In the genomic region with DNA sequence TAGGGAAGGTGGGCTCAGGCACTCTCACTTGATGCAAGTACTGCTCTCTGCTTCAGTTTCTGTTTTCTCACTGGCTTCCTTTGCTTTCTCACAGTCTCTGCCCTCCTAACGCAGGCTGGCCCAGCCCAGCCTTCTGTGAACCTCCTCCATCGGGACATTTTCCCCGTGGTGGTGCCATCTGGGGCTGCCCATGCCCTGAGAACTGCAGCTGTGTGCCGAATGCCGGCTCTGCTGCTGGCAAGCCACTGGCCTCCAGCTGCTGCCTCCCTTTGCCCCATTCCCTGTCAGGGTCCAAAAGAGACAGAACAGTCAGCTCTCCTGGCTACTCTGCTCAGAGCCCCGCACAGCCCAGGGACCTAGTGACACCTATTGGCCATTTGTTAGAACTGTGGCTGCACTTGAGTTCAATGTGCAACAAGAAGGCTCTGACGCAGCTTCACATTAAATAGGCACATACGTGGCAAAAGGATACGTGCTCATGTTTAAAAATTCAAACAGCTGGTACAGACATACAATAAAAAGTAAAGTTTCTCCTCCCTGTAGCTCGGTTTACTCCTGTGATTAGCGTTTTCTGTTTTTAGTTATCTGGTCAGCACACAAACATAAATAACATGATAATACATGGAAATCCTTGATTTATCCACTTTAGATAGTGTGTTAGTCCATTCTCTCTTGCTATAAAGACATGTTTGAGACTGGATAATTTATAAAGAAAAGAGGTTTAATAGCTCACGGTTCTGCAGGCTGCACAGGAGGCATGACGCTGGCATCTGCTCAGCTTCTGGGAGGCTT, we compare ENCODE assay signal across 9 cellular contexts. TPM values are rescaled to one million over a fixed set of nuclear protein-coding genes. Genes with fewer than 3 reads are reported as not detected.
A peak's percentile ranks its signal among the peaks of the same experiment; 100 is the strongest.
DNase-seq lines count a peak whose midpoint lies in the region; ATAC-seq, FAIRE-seq and TF ChIP-seq lines count a peak whose summit lies in the region.
"Had no signal": no experiment of that assay in that cellular context is flagged by ENCODE, and none has a peak within 500 bp of the region (broad histone marks: within the 10 kb centered on the region; RNA-seq: fewer than 3 reads in every experiment).

No MANE protein-coding gene starts in this region.

- H3K79me2 ChIP-seq in osteoblast (ENCODE audit: insufficient read depth, low read length), result no peaks in the 10 kb centered on the region

- FAIRE-seq in GM12892 (lab: Jason Lieb, UNC), result peak; percentile 89

- H3K36me3 Mint-ChIP-seq in WTC11, result no peaks in the 10 kb centered on the region
- H3K36me3 Mint-ChIP-seq: T-cell had no signal

- no peaks in the 10 kb centered on the region for H3K9me3 ChIP-seq in gastroesophageal sphincter
- no peaks in the 10 kb centered on the region for H3K9me3 ChIP-seq in osteoblast (ENCODE audit: low read depth, low read length)

- no peak overlapping the region for H2AFZ ChIP-seq in osteoblast (ENCODE audit: low read length)

- H3K4me3 ChIP-seq in gastroesophageal sphincter (no peak overlapping the region), osteoblast (ENCODE audit: insufficient read depth, low read length) (no peak overlapping the region)

- H3K27ac ChIP-seq in gastroesophageal sphincter (no peak overlapping the region), osteoblast (ENCODE audit: low read depth, low read length) (no peak overlapping the region)

- TF ChIP-seq CTCF in WTC11 (IDR thresholded peaks at IDR 0.05), result peak; percentile 47
- TF ChIP-seq CTCF in gastroesophageal sphincter (IDR thresholded peaks at IDR 0.05), result peak in 3 of 4 experiments; percentile 29 to 66 (median 44)
- TF ChIP-seq CTCF in osteoblast (IDR thresholded peaks at IDR 0.05; ENCODE audit: extremely low read depth, low read depth, low read length), result peak; percentile 84

- no peak overlapping the region for H3K4me2 ChIP-seq in osteoblast (ENCODE audit: insufficient read depth, low read length)

- WGBS in gastroesophageal sphincter (ENCODE audit: low coverage in 1 of 2), 2 donors, result 25 to 34% methylated on average over 7 to 8 of the region's 13 CpGs

- peaks cover 10% of the 10 kb centered on the region for H3K4me1 Mint-ChIP-seq in WTC11
- H3K4me1 Mint-ChIP-seq: T-cell had no signal

- H3K27me3 Mint-ChIP-seq in WTC11 (ENCODE audit: low read depth), result no peaks in the 10 kb centered on the region

- H3K4me3 Mint-ChIP-seq in WTC11, result no peak overlapping the region
- H3K4me3 Mint-ChIP-seq: T-cell had no signal

- DNase-seq in Ammon's horn (ENCODE audit: low spot score) (peak; percentile 81), GM12892 (ENCODE audit: insufficient read length) (peak; percentile 50), NCI-H1105 treated with DMSO at 0.1 percent for 48 hours (lab: John Stamatoyannopoulos, UW) (peak; percentile 36), WTC11 (ENCODE audit: low spot score) (peak; percentile 72), osteoblast (ENCODE audit: insufficient read length, low spot score, missing footprints) (peak; percentile 92)

- peaks cover 0 to 11% (median 0%) of the 10 kb centered on the region in 3 donors for H3K4me1 ChIP-seq in gastroesophageal sphincter
- no peaks in the 10 kb centered on the region for H3K4me1 ChIP-seq in osteoblast (ENCODE audit: insufficient read depth, low read length)

- H3K27me3 ChIP-seq in gastroesophageal sphincter (no peaks in the 10 kb centered on the region), osteoblast (ENCODE audit: insufficient read depth, low read length) (peaks cover 3% of the 10 kb centered on the region)

- ATAC-seq in HG02642 (IDR thresholded peaks at IDR 0.05; ENCODE audit: poor library complexity, unreplicated experiment) (peak; percentile 93), WTC11 (peak; percentile 99), gastroesophageal sphincter (no peak), HG02970 (IDR thresholded peaks at IDR 0.05; ENCODE audit: low FRiP score, unreplicated experiment) (no peak)
- ATAC-seq: T-cell had no signal

- POLR2A ChIA-PET in WTC11 (lab: Charles Lee), result no interaction called here

- no peaks in the 10 kb centered on the region for H4K20me1 ChIP-seq in osteoblast (ENCODE audit: insufficient read depth, low read length)

- CTCF ChIA-PET in WTC11 (lab: Charles Lee), result interaction anchor here (0.6 to 1.9 kb wide), 43 partner anchors 10 to 613 kb away, joined by 3 to 21 read pairs (median 4); no protein-coding TSS in a partner anchor

- no peak for TF ChIP-seq POLR2A in GM12892 (IDR thresholded peaks at IDR 0.05; ENCODE audit: low read depth, low read length)
- no peak for TF ChIP-seq POLR2A in gastroesophageal sphincter (IDR thresholded peaks at IDR 0.05)

- no peak for TF ChIP-seq EP300 in gastroesophageal sphincter (IDR thresholded peaks at IDR 0.05)

- H3K9me3 Mint-ChIP-seq in WTC11, result peaks cover 5% of the 10 kb centered on the region
- H3K9me3 Mint-ChIP-seq: T-cell had no signal

- H3K36me3 ChIP-seq in gastroesophageal sphincter (no peaks in the 10 kb centered on the region), osteoblast (ENCODE audit: insufficient read depth, low read length) (no peaks in the 10 kb centered on the region)

- H3K27ac Mint-ChIP-seq in WTC11, result no peak overlapping the region
- H3K27ac Mint-ChIP-seq: T-cell had no signal

TF ChIP-seq in WTC11, 78 proteins besides CTCF, POLR2A, EP300 and RAD21:
- no peak for TF ChIP-seq MYBL2 (CRISPR knock-in tag; IDR thresholded peaks at IDR 0.05)
- TF ChIP-seq ZNF121 (CRISPR knock-in tag; IDR thresholded peaks at IDR 0.05), result peak; percentile 95
- TF ChIP-seq GTF2I (CRISPR knock-in tag; conservative IDR thresholded peaks at IDR 0.05), result 0 out of 2 replicates have a peak, but pooled peaks have one; percentile 44
- TF ChIP-seq USF1 (CRISPR knock-in tag; IDR thresholded peaks at IDR 0.05), result peak; percentile 27; the same call in 1 of the 2 replicates

RNA-seq across cellular contexts. Expression of gene FCRL5, which starts 46.6 kb away (rescaled TPM):
- 10.8 TPM for polyA plus RNA-seq in GM12892 (2012; ENCODE audit: missing spikeins)
- total RNA-seq in WTC11 (2021), result 0.70 to 0.89 TPM (median 0.78 TPM) in 3 replicates
- under 1 TPM in 2 of 4 donors, not detected in 2; 0.05 to 0.13 TPM for total RNA-seq in gastroesophageal sphincter
- under 0.01 TPM in 1 of 2 replicates, not detected in the other for total RNA-seq in osteoblast

Comparison
In these comparisons a context has a peak if more than half of its experiments do, and no peak if none do; other contexts are left out.
1. DNase-seq: peak in every context shown above with its lines; median percentile 92 in osteoblast; 81 in Ammon's horn; 72 in WTC11; 50 in GM12892; 36 in NCI-H1105 treated with DMSO at 0.1 percent for 48 hours.
2. ATAC-seq: peak in HG02642 (single experiment) and WTC11 (single experiment); none in gastroesophageal sphincter (single experiment) and HG02970 (single experiment).
3. Peak in every context shown above with its lines, with median percentiles within 50 percentile points of each other: CTCF ChIP-seq.